In genomic region chr16:20613471-20613887, GRCh38 we compare ENCODE assay signal across 18 cellular contexts. TPM values are rescaled to one million over a fixed set of nuclear protein-coding genes. Genes with fewer than 3 reads are reported as not detected.
A peak's percentile ranks its signal among the peaks of the same experiment; 100 is the strongest.
DNase-seq lines count a peak whose midpoint lies in the region; ATAC-seq and TF ChIP-seq lines count a peak whose summit lies in the region.
"Had no signal": no experiment of that assay in that cellular context is flagged by ENCODE, and none has a peak within 500 bp of the region (broad histone marks: within the 10 kb centered on the region; RNA-seq: fewer than 3 reads in every experiment).

No MANE protein-coding gene starts in this region.

- intact Hi-C loops in esophagus muscularis mucosa (cut with DNase I): no loop called here
- intact Hi-C loops in thyroid gland (cut with DNase I): loop anchor here (10.0 kb wide), 1 partner anchor 61 kb away; no protein-coding TSS in a partner anchor

- no peak for TF ChIP-seq POLR2A in esophagus muscularis mucosa (IDR thresholded peaks at IDR 0.05; ENCODE audit: low read depth)
- TF ChIP-seq POLR2A in thyroid gland (IDR thresholded peaks at IDR 0.05): no peak
- TF ChIP-seq POLR2A in erythroblast (IDR thresholded peaks at IDR 0.05; ENCODE audit: low read length): no peak

- ATAC-seq in RWPE2 (ENCODE audit: low read depth): 0 out of 3 replicates have a peak, but pooled peaks have one; percentile 18

- no peak for TF ChIP-seq EP300 in esophagus muscularis mucosa (IDR thresholded peaks at IDR 0.05)

- no peak overlapping the region for H3K27ac ChIP-seq in RWPE2 (ENCODE audit: poor library complexity, severe bottlenecking)
- peak overlapping the region in 3 of 4 donors; percentile 57 to 63 (median 62) for H3K27ac ChIP-seq in esophagus muscularis mucosa (replicated peaks in 1 of 4)
- peak overlapping the region; percentile 66 to 78 (median 74) for H3K27ac ChIP-seq in thyroid gland
- H3K27ac ChIP-seq: BLaER1 treated with 17β-estradiol and CSF1 and Interleukin-3, amounts not matched to agents 10 nM and 100 nM; RWPE1 had no signal

- WGBS in esophagus muscularis mucosa: 58% methylated on average over 5 of the region's 5 CpGs
- WGBS in thyroid gland, 2 donors: 28 to 40% methylated on average over 1 to 5 of the region's 5 CpGs

- TF ChIP-seq CTCF in RWPE2 (IDR thresholded peaks at IDR 0.05; ENCODE audit: poor library complexity, severe bottlenecking): no peak
- no peak for TF ChIP-seq CTCF in esophagus muscularis mucosa (IDR thresholded peaks at IDR 0.05)
- TF ChIP-seq CTCF in thyroid gland (IDR thresholded peaks at IDR 0.05): no peak

- H3K27me3 ChIP-seq in RWPE2 (ENCODE audit: insufficient read depth, poor library complexity, severe bottlenecking) (no peaks in the 10 kb centered on the region), esophagus muscularis mucosa (no peaks in the 10 kb centered on the region), thyroid gland (no peaks in the 10 kb centered on the region)

- H3K4me1 ChIP-seq in RWPE2 (ENCODE audit: insufficient read depth, poor library complexity, severe bottlenecking): no peaks in the 10 kb centered on the region
- H3K4me1 ChIP-seq in esophagus muscularis mucosa: peaks cover 0 to 52% (median 25%) of the 10 kb centered on the region in 4 donors
- peaks cover 34 to 52% of the 10 kb centered on the region in 2 donors for H3K4me1 ChIP-seq in thyroid gland
- H3K4me1 ChIP-seq: BLaER1 treated with 17β-estradiol and CSF1 and Interleukin-3, amounts not matched to agents 10 nM and 100 nM had no signal

- H3K4me3 ChIP-seq in RWPE2 (ENCODE audit: severe bottlenecking): no peak overlapping the region
- no peak overlapping the region for H3K4me3 ChIP-seq in esophagus muscularis mucosa
- H3K4me3 ChIP-seq in thyroid gland (replicated peaks in 1 of 3): no peak overlapping the region
- H3K4me3 ChIP-seq: BLaER1 treated with 17β-estradiol and CSF1 and Interleukin-3, amounts not matched to agents 10 nM and 100 nM had no signal

- H3K9me3 ChIP-seq in RWPE2 (ENCODE audit: severe bottlenecking) (no peaks in the 10 kb centered on the region), esophagus muscularis mucosa (no peaks in the 10 kb centered on the region), thyroid gland (no peaks in the 10 kb centered on the region)
- H3K9me3 ChIP-seq: BLaER1 treated with 17β-estradiol and CSF1 and Interleukin-3, amounts not matched to agents 10 nM and 100 nM had no signal

- DNase-seq in DMS53 (lab: John Stamatoyannopoulos, UW) (peak; percentile 61), DMS53 treated with DMSO at 0.1 percent for 48 hours (lab: John Stamatoyannopoulos, UW; ENCODE audit: unreplicated experiment) (no peak), RWPE2 (ENCODE audit: low spot score) (no peak), esophagus muscularis mucosa (ENCODE audit: extremely low spot score) (no peak), thyroid gland (no peak), erythroblast (lab: John Stamatoyannopoulos, UW) (no peak)
- no peak for DNase-seq in activated CD4-positive, alpha-beta T cell treated with anti-CD3 and anti-CD28 coated beads, Interleukin-2, amount 50 U/mL, for 1 hour
- no peak for DNase-seq in activated T-cell treated with anti-CD3 and anti-CD28 coated beads, Interleukin-2, amount 50 U/mL, for 48 hours
- DNase-seq: H9, IMR-90, Kasumi-1, NCI-H1417 treated with DMSO at 0.1 percent for 48 hours, NCI-H2171 treated with DMSO at 0.1 percent for 48 hours, NCI-H526 treated with DMSO at 0.1 percent for 48 hours, OCI-M1 had no signal

- H3K36me3 ChIP-seq in RWPE2 (ENCODE audit: low read depth) (no peaks in the 10 kb centered on the region), esophagus muscularis mucosa (no peaks in the 10 kb centered on the region), thyroid gland (no peaks in the 10 kb centered on the region)
- H3K36me3 ChIP-seq: BLaER1 treated with 17β-estradiol and CSF1 and Interleukin-3, amounts not matched to agents 10 nM and 100 nM had no signal

RNA-seq across cellular contexts. Expression of gene ACSM2B, which starts 37.3 kb away (rescaled TPM):
- not detected for total RNA-seq in esophagus muscularis mucosa
- 1 to 10 TPM in 1 of 4 donors, under 1 TPM in 2, not detected in 1; 0.27 to 2.3 (median 0.33) TPM for total RNA-seq in thyroid gland
- total RNA-seq: A172, H9, IMR-90 had no signal
